ENCODE assay signal across 23 cellular contexts in the genomic region with DNA sequence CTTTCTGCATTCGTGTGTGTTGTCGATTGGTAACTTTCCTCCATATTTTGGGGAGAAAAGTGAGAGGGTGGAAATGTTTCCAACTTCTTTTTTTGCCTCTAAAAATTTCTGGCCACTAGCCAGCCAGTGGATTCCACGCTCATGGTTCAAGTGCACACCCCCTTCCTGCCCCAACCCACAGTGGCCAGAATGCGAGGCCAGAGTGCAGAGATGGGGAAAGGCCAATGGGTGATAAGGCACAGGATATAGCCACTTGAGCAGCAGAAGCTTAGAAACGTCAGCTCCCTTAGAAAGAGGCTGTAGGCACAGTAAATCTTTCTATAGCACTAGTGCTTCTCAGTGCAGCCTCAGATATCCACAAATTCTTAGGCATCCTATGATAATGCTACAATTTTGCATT.
DNase-seq lines count a peak whose midpoint lies in the region; ATAC-seq, FAIRE-seq and TF ChIP-seq lines count a peak whose summit lies in the region.
"Had no signal": no experiment of that assay in that cellular context is flagged by ENCODE, and none has a peak within 500 bp of the region (broad histone marks: within the 10 kb centered on the region; RNA-seq: fewer than 3 reads in every experiment).

No MANE protein-coding gene starts in this region.

- H4K5ac ChIP-seq in IMR-90 (ENCODE audit: low read depth, low read length), result no peak overlapping the region

- BruUV-seq in IMR-90 (replicated peaks; lab: Mats Ljungman, UMichigan) (no TSS peak), K562 (replicated peaks; lab: Mats Ljungman, UMichigan) (no TSS peak)

- H3K4ac ChIP-seq in IMR-90 (ENCODE audit: low read depth, low read length), result no peak overlapping the region

- 0 out of 2 replicates have a peak overlapping the region, but pooled peaks have one; percentile 5 for H3K56ac ChIP-seq in IMR-90 (ENCODE audit: extremely low read depth, insufficient read depth, low read length)

- H3K36me3 Mint-ChIP-seq in natural killer cell, result peaks cover 5% of the 10 kb centered on the region
- H3K36me3 Mint-ChIP-seq: CD8-positive, alpha-beta T cell had no signal

- peaks cover 0 to 2% of the 10 kb centered on the region in 2 donors for H3K9me3 Mint-ChIP-seq in natural killer cell

- CTCF ChIA-PET in IMR-90 (lab: Yijun Ruan, JAX) (interaction anchor here (1.1 kb wide), 1 partner anchor 9 kb away, joined by 3 read pairs; no protein-coding TSS in a partner anchor), K562 (lab: Yijun Ruan, JAX; ENCODE audit: low intra/inter-chr PET ratio) (interaction anchor here (0.6 to 0.7 kb wide), 2 partner anchors 22 to 211 kb away, joined by 3 to 4 read pairs; no protein-coding TSS in a partner anchor)

- no peaks in the 10 kb centered on the region for H3K36me3 ChIP-seq in IMR-90 (ENCODE audit: control insufficient read depth, insufficient read depth, low read length)
- no peaks in the 10 kb centered on the region for H3K36me3 ChIP-seq in K562 (ENCODE audit: control insufficient read depth, insufficient read depth, low read length)

- H2BK120ac ChIP-seq in IMR-90 (ENCODE audit: low read depth, low read length), result no peak overlapping the region

- dilution Hi-C loops in IMR-90 (cut with HindIII; ENCODE audit: low sequenced_read_pairs, unreplicated experiment), result no loop called here

- no peak overlapping the region for H3K23ac ChIP-seq in IMR-90 (ENCODE audit: low read depth, low read length)

- TF ChIP-seq RAD21 in IMR-90 (IDR thresholded peaks at IDR 0.05; ENCODE audit: low read length) (no peak), K562 (CRISPR knock-in tag; conservative IDR thresholded peaks at IDR 0.05 in 1 of 2, IDR thresholded peaks at IDR 0.05 in 1 of 2) (no peak)

- intact Hi-C loops in IMR-90 (cut with micrococcal nuclease) (no loop called here), K562 (cut with micrococcal nuclease) (no loop called here), natural killer cell (cut with micrococcal nuclease) (no loop called here)

- no peak overlapping the region for H4K91ac ChIP-seq in IMR-90 (ENCODE audit: insufficient read depth, low read depth, low read length)

- no peaks in the 10 kb centered on the region for H3K4me1 ChIP-seq in IMR-90 (ENCODE audit: control insufficient read depth, insufficient read depth, low read length)
- H3K4me1 ChIP-seq in K562 (replicated peaks in 1 of 2; ENCODE audit: control insufficient read depth in 2 of 2, insufficient read depth in 2 of 2, low read length in 2 of 2), result peaks cover 0 to 14% of the 10 kb centered on the region in 2 experiments; a peak in 2 of 5 replicates
- H3K4me1 ChIP-seq: A549 had no signal

- no peak for TF ChIP-seq EP300 in K562 (IDR thresholded peaks at IDR 0.05; ENCODE audit: low read length)

- H2AFZ ChIP-seq in IMR-90 (replicated peaks; ENCODE audit: low read length, poor library complexity) (no peak overlapping the region), K562 (ENCODE audit: low read depth, low read length) (no peak overlapping the region)

- H3K27me3 Mint-ChIP-seq in natural killer cell (ENCODE audit: low read depth in 2 of 2), result peaks cover 0 to 2% of the 10 kb centered on the region in 2 donors

- H3K4me3 ChIP-seq in IMR-90 (ENCODE audit: insufficient read depth, low read depth, low read length), result no peak overlapping the region
- H3K4me3 ChIP-seq in K562, result no peak overlapping the region
- no peak overlapping the region for H3K4me3 ChIP-seq in foreskin fibroblast (ENCODE audit: low read depth in 1 of 2, low read length in 2 of 2)
- H3K4me3 ChIP-seq: A549 had no signal

- no CpG with 5 or more reads among the region's 5 CpGs for WGBS in IMR-90 (ENCODE audit: extremely low coverage in 2 of 2, insufficient read length in 1 of 2), 2 experiments
- WGBS in K562 (ENCODE audit: insufficient coverage, low coverage, missing lambda C conversion rate), result 10% methylated on average over 5 of the region's 5 CpGs

- H2AK9ac ChIP-seq in IMR-90 (replicated peaks; ENCODE audit: low read depth, low read length, poor library complexity), result no peak overlapping the region

- H3K27me3 ChIP-seq in IMR-90 (ENCODE audit: control insufficient read depth, insufficient read depth, low read length) (no peaks in the 10 kb centered on the region), K562 (ENCODE audit: control insufficient read depth in 2 of 2, insufficient read depth in 2 of 2, low read length in 2 of 2) (no peaks in the 10 kb centered on the region; a peak in 1 of 5 replicates)

- H3K14ac ChIP-seq in IMR-90 (replicated peaks; ENCODE audit: low read depth, low read length), result no peak overlapping the region

- peaks cover 5% of the 10 kb centered on the region in 2 donors for H3K4me1 Mint-ChIP-seq in natural killer cell

- no peak for TF ChIP-seq POLR2A in IMR-90 (IDR thresholded peaks at IDR 0.05; ENCODE audit: low read depth, low read length)
- TF ChIP-seq POLR2A in K562 (conservative IDR thresholded peaks at IDR 0.05), result no peak

- H3K18ac ChIP-seq in IMR-90 (ENCODE audit: low read depth, low read length), result no peak overlapping the region

- no peak overlapping the region for H3K4me3 Mint-ChIP-seq in natural killer cell
- H3K4me3 Mint-ChIP-seq: CD8-positive, alpha-beta T cell had no signal

- no peaks in the 10 kb centered on the region for H3K9me3 ChIP-seq in IMR-90 (ENCODE audit: control insufficient read depth, insufficient read depth, low read length)
- no peaks in the 10 kb centered on the region for H3K9me3 ChIP-seq in K562 (replicated peaks; ENCODE audit: control insufficient read depth, insufficient read depth, low read depth, low read length)
- H3K9me3 ChIP-seq: A549 had no signal

- no peak overlapping the region for H4K8ac ChIP-seq in IMR-90 (ENCODE audit: low read depth in 2 of 2, low read length in 2 of 2)

- H2AK5ac ChIP-seq in IMR-90 (ENCODE audit: low read depth, low read length), result no peak overlapping the region

- no peak overlapping the region for H3K9ac ChIP-seq in IMR-90 (ENCODE audit: low read depth, low read length)
- no peak overlapping the region for H3K9ac ChIP-seq in K562 (ENCODE audit: insufficient read depth in 1 of 2, low read depth in 2 of 2, low read length in 2 of 2)
- H3K9ac ChIP-seq: SK-N-SH had no signal

- H3K27ac ChIP-seq in IMR-90 (ENCODE audit: insufficient read depth, low read length) (no peak overlapping the region), K562 (ENCODE audit: extremely low read depth, low read depth, low read length) (no peak overlapping the region)
- H3K27ac ChIP-seq: A549 had no signal

- TF ChIP-seq CTCF in IMR-90 (conservative IDR thresholded peaks at IDR 0.05; ENCODE audit: low read depth, low read length) (no peak), K562 (IDR thresholded peaks at IDR 0.05 in 2 of 3, conservative IDR thresholded peaks at IDR 0.05 in 1 of 3; ENCODE audit: insufficient read depth in 2 of 3, low read depth in 1 of 3, low read length in 3 of 3) (no peak), natural killer cell (IDR thresholded peaks at IDR 0.05) (no peak), foreskin fibroblast (IDR thresholded peaks at IDR 0.05; ENCODE audit: low read depth, low read length) (no peak)

- in situ Hi-C loops in IMR-90 (cut with MboI; ENCODE audit: low sequenced_read_pairs), result no loop called here
- in situ Hi-C loops in K562 (cut with MboI), result no loop called here

- no peaks in the 10 kb centered on the region for H3K9me1 ChIP-seq in IMR-90 (ENCODE audit: insufficient read depth, low read length)
- no peaks in the 10 kb centered on the region for H3K9me1 ChIP-seq in K562 (ENCODE audit: control insufficient read depth, insufficient read depth, low read length)

- no peak for FAIRE-seq in K562 (lab: Jason Lieb, UNC)
- FAIRE-seq: A549, GM12892, H1 had no signal

- H3K4me2 ChIP-seq in IMR-90 (ENCODE audit: low read depth, low read length) (no peak overlapping the region), K562 (ENCODE audit: insufficient read depth, low read length) (no peak overlapping the region)
- H3K4me2 ChIP-seq: A549, SK-N-SH had no signal

- H3K27ac Mint-ChIP-seq in natural killer cell, result no peak overlapping the region
- H3K27ac Mint-ChIP-seq: CD8-positive, alpha-beta T cell had no signal

- POLR2A ChIA-PET in IMR-90 (lab: Charles Lee; ENCODE audit: unreplicated experiment), result interaction anchor here (0.6 kb wide), 1 partner anchor 11 kb away, joined by 10 read pairs; no protein-coding TSS in a partner anchor
- POLR2A ChIA-PET in K562 (lab: Yijun Ruan, JAX), result no interaction called here

- DNase-seq in GDM1 (lab: John Stamatoyannopoulos, UW), result peak; percentile 19
- no peak for DNase-seq in IMR-90
- peak in 2 of 4 experiments; percentile 19 to 44 for DNase-seq in K562 (ENCODE audit: extremely low read depth in 1 of 4, low spot score in 3 of 4)
- DNase-seq in natural killer cell, result no peak
- DNase-seq in stimulated activated naive CD4-positive, alpha-beta T cell (lab: John Stamatoyannopoulos, UW), result no peak
- DNase-seq in foreskin fibroblast, result no peak
- DNase-seq: C1 segment of cervical spinal cord; Calu3; CD8-positive, alpha-beta T cell; DMS79 treated with DMSO at 0.1 percent for 48 hours; NCI-H1105 treated with DMSO at 0.1 percent for 48 hours; NCI-H146; NCI-H2029 treated with DMSO at 0.1 percent for 48 hours; NCI-H446 treated with DMSO at 0.1 percent for 48 hours; NCI-H82; NK-92 treated with Interleukin-12 subunit alpha and Interleukin-12 subunit beta, amount 100 ng/mL, for 24 hours; PC-3; SK-N-SH had no signal

- H3K79me2 ChIP-seq in K562 (ENCODE audit: control insufficient read depth, insufficient read depth, low read length), result no peaks in the 10 kb centered on the region

- H4K20me1 ChIP-seq in IMR-90 (ENCODE audit: insufficient read depth, low read length), result no peaks in the 10 kb centered on the region
- H4K20me1 ChIP-seq in K562 (replicated peaks; ENCODE audit: control insufficient read depth, insufficient read depth, low read length), result no peaks in the 10 kb centered on the region

- no peak overlapping the region for H2BK20ac ChIP-seq in IMR-90 (ENCODE audit: low read depth, low read length)

- no peak overlapping the region for H2BK5ac ChIP-seq in IMR-90 (ENCODE audit: low read depth, low read length, poor library complexity, severe bottlenecking)

- H3K79me1 ChIP-seq in IMR-90 (ENCODE audit: low read depth in 1 of 2, low read length in 2 of 2), result no peaks in the 10 kb centered on the region

- no peak overlapping the region for H2BK15ac ChIP-seq in IMR-90 (ENCODE audit: low read depth, low read length)

- no peak for ATAC-seq in IMR-90 (ENCODE audit: low read depth)
- ATAC-seq in K562, result peak; percentile 66
- ATAC-seq in natural killer cell, result peak in 2 of 3 donors; percentile 48 to 78
- ATAC-seq in HG02840 (IDR thresholded peaks at IDR 0.05; ENCODE audit: low FRiP score, unreplicated experiment), result no peak
- ATAC-seq: A549; CD8-positive, alpha-beta T cell; HCT116; PC-3 had no signal

TF ChIP-seq in IMR-90, 13 proteins besides CTCF, POLR2A, EP300 and RAD21 (continues in another document):
- TF ChIP-seq CHD1 (IDR thresholded peaks at IDR 0.05; ENCODE audit: low read depth, low read length), result no peak

TF ChIP-seq in K562, 482 proteins besides CTCF, POLR2A, EP300 and RAD21:
- TF ChIP-seq NFIC (IDR thresholded peaks at IDR 0.05) (peak; percentile 71), CBX3 (IDR thresholded peaks at IDR 0.05; ENCODE audit: borderline replicate concordance in 1 of 2, low read length in 2 of 2) (no peak)

Comparison
In these comparisons a context has a peak if more than half of its experiments do, and no peak if none do; other contexts are left out.
1. ATAC-seq: peak in K562 (single experiment) and natural killer cell (2 of 3); none in IMR-90 (single experiment) and HG02840 (single experiment).